ENCODE assay signal across 1 cellular context in genomic region chr12:120251364-120252070, GRCh38.
TF ChIP-seq lines count a peak whose summit lies in the region.

No MANE protein-coding gene starts in this region.

TF ChIP-seq in HepG2, 621 proteins besides CTCF, POLR2A, EP300 and RAD21:
- peak; percentile 34; the same call in 1 of the 2 replicates for TF ChIP-seq ZNF629 (CRISPR knock-in tag; conservative IDR thresholded peaks at IDR 0.05)
TF ChIP-seq in HepG2: peak in this region for 1; not testable (repeated sequence) for 620.
